1 cellular context compared by ENCODE assay signal in the genomic region with DNA sequence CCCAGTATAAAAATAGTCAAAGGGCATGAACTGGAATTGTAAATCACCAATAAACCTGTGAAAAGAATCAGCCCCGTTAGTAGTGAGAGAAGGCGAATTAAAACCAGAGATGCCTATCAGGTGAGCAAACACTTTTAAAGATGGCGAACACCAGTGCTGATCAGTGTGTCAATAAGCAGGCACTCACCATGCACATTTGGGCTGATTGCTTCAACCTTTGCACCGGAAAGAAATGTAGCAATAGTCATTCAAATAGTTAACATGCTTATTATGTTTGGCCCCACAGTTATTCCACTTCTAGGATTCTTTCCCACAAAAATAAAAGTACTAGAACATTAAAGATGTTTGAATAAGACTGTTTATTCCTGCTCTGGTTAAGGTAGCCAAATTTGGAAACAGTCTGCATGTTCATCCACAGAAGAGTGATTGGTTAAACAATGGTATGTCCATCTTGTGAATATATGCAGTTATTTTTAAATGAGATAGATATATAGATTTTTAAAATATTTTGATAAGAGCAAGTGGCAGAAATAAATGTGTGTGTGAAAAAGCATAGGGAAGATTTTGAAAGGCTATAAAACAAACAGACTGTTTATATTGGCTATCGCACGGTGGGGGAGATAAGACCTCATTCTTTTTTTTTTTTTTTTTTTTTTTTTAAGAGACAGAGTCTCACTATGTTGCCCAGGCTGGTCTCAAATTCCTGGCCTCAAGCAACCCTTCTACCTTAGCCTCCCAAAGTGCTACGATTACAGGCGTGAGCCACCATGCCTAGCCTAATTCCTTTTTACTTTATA.
TF ChIP-seq lines count a peak whose summit lies in the region.

No MANE protein-coding gene starts in this region.

TF ChIP-seq in HepG2, 621 proteins besides CTCF, POLR2A, EP300 and RAD21 (continued from another document and continues in another):
- TF ChIP-seq ATF6 (CRISPR knock-in tag; conservative IDR thresholded peaks at IDR 0.05) (no peak), CREM (IDR thresholded peaks at IDR 0.05) (peak; percentile 63), CREM (CRISPR knock-in tag; IDR thresholded peaks at IDR 0.05) (no peak), HES4 (CRISPR knock-in tag; IDR thresholded peaks at IDR 0.05; ENCODE audit: borderline replicate concordance) (no peak), MTF2 (CRISPR knock-in tag; IDR thresholded peaks at IDR 0.05; ENCODE audit: borderline replicate concordance) (no peak), AKAP8 (CRISPR knock-in tag; IDR thresholded peaks at IDR 0.05) (no peak), ZBTB4 (CRISPR knock-in tag; IDR thresholded peaks at IDR 0.05; ENCODE audit: borderline replicate concordance) (no peak), ZSCAN20 (CRISPR knock-in tag; IDR thresholded peaks at IDR 0.05; ENCODE audit: borderline replicate concordance) (no peak), ZNF670 (CRISPR knock-in tag; IDR thresholded peaks at IDR 0.05; ENCODE audit: borderline replicate concordance) (no peak), ZMYM4 (CRISPR knock-in tag; IDR thresholded peaks at IDR 0.05) (peak; percentile 94), ZBTB34 (CRISPR knock-in tag; IDR thresholded peaks at IDR 0.05) (0 out of 2 replicates have a peak, but pooled peaks have one; percentile 32), THAP7 (CRISPR knock-in tag; IDR thresholded peaks at IDR 0.05) (no peak), MEIS1 (CRISPR knock-in tag; IDR thresholded peaks at IDR 0.05; ENCODE audit: borderline replicate concordance) (no peak), ZHX2 (IDR thresholded peaks at IDR 0.05; ENCODE audit: low read depth) (peak; percentile 55; the same call in 1 of the 2 replicates), ZHX2 (CRISPR knock-in tag; IDR thresholded peaks at IDR 0.05; ENCODE audit: borderline replicate concordance) (no peak), EED (CRISPR knock-in tag; IDR thresholded peaks at IDR 0.05) (no peak), ZNF782 (CRISPR knock-in tag; IDR thresholded peaks at IDR 0.05; ENCODE audit: borderline replicate concordance) (no peak), SNAPC2 (CRISPR knock-in tag; IDR thresholded peaks at IDR 0.05) (no peak), ZNF580 (CRISPR knock-in tag; IDR thresholded peaks at IDR 0.05; ENCODE audit: borderline replicate concordance, low read depth) (no peak), ZFP1 (CRISPR knock-in tag; IDR thresholded peaks at IDR 0.05) (no peak; the same call in 1 of the 2 replicates), EZH2 (conservative IDR thresholded peaks at IDR 0.05; ENCODE audit: low read depth, low read length) (no peak), SIN3B (IDR thresholded peaks at IDR 0.05; ENCODE audit: low read length) (no peak), TRIM24 (CRISPR knock-in tag; IDR thresholded peaks at IDR 0.05) (no peak), ZNF572 (CRISPR knock-in tag; IDR thresholded peaks at IDR 0.05) (no peak), ARID3A (IDR thresholded peaks at IDR 0.05; ENCODE audit: low read depth, low read length) (peak; percentile 66), CHD4 (IDR thresholded peaks at IDR 0.05; ENCODE audit: borderline replicate concordance, low read length) (no peak), SNAI1 (CRISPR knock-in tag; IDR thresholded peaks at IDR 0.05; ENCODE audit: borderline replicate concordance) (no peak), DDIT3 (CRISPR knock-in tag; IDR thresholded peaks at IDR 0.05) (no peak)
- TF ChIP-seq, protein P1, sequence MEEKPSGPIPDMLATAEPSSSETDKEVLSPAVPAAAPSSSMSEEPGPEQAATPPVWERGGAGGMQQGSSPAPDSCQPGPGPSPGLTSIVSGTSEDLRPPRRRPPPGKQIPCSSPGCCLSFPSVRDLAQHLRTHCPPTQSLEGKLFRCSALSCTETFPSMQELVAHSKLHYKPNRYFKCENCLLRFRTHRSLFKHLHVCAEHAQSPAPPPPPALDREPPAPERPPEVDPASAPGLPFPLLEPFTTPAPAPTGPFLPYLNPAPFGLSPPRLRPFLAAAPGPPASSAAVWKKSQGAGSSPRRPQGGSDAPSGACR (CRISPR knock-in tag; IDR thresholded peaks at IDR 0.05), result no peak
- TF ChIP-seq, protein P2, sequence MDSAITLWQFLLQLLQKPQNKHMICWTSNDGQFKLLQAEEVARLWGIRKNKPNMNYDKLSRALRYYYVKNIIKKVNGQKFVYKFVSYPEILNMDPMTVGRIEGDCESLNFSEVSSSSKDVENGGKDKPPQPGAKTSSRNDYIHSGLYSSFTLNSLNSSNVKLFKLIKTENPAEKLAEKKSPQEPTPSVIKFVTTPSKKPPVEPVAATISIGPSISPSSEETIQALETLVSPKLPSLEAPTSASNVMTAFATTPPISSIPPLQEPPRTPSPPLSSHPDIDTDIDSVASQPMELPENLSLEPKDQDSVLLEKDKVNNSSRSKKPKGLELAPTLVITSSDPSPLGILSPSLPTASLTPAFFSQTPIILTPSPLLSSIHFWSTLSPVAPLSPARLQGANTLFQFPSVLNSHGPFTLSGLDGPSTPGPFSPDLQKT (CRISPR knock-in tag; IDR thresholded peaks at IDR 0.05; ENCODE audit: borderline replicate concordance), result no peak
- TF ChIP-seq, protein P3, sequence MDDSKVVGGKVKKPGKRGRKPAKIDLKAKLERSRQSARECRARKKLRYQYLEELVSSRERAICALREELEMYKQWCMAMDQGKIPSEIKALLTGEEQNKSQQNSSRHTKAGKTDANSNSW (CRISPR knock-in tag; IDR thresholded peaks at IDR 0.05; ENCODE audit: borderline replicate concordance), result no peak
